In the genomic region with DNA sequence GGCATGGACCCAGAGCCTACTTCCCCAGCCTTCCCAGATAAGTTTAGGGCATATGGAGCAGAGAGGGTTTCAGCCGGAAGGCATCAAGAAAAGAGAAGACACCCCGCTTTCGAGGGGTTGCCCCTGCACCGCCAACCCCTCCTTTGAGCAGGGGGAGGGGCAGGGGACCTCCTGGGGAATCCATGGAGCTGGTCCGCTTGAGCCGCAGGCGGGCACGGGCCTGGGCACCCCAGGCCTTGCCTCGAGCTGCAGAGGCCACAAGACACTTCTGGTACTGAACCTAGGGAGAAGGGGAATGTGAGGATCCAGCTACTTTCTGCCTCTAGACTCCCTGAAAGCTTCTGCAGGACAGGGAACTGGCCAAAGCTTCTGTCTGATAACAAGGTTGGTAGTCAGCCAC, we compare ENCODE assay signal across 16 cellular contexts. TPM values are rescaled to one million over a fixed set of nuclear protein-coding genes. Genes with fewer than 3 reads are reported as not detected.
DNase-seq lines count a peak whose midpoint lies in the region; ATAC-seq and TF ChIP-seq lines count a peak whose summit lies in the region.
"Had no signal": no experiment of that assay in that cellular context is flagged by ENCODE, and none has a peak within 500 bp of the region (broad histone marks: within the 10 kb centered on the region; RNA-seq: fewer than 3 reads in every experiment).

No MANE protein-coding gene starts in this region.

- ATAC-seq in GM21367 (IDR thresholded peaks at IDR 0.05; ENCODE audit: unreplicated experiment): no peak

- H3K4me3 Mint-ChIP-seq in osteocyte (ENCODE audit: unreplicated experiment): no peak overlapping the region

- TF ChIP-seq CTCF in 22Rv1 (IDR thresholded peaks at IDR 0.05) (no peak), osteocyte (IDR thresholded peaks at IDR 0.05) (no peak)

- H3K4me1 Mint-ChIP-seq in osteocyte (ENCODE audit: unreplicated experiment): peaks cover 49% of the 10 kb centered on the region

- no peaks in the 10 kb centered on the region for H3K9me3 Mint-ChIP-seq in osteocyte (ENCODE audit: unreplicated experiment)
- H3K9me3 Mint-ChIP-seq: neural progenitor cell had no signal

- peaks cover 4% of the 10 kb centered on the region for H3K36me3 ChIP-seq in H7 (replicated peaks; ENCODE audit: control insufficient read depth, insufficient read depth, low read length)
- H3K36me3 ChIP-seq: neural progenitor cell had no signal

- H3K36me3 Mint-ChIP-seq in osteocyte (ENCODE audit: unreplicated experiment): peaks cover 9% of the 10 kb centered on the region

- no peak overlapping the region for H3K4me3 ChIP-seq in H7 (ENCODE audit: insufficient read depth, low read depth, low read length)
- H3K4me3 ChIP-seq: lung, skin epidermis, vagina had no signal

- H3K27ac ChIP-seq in 22Rv1 (peak overlapping the region; percentile 74; the same call in 1 of the 2 replicates), cingulate gyrus (ENCODE audit: low read depth, low read length) (peak overlapping the region; percentile 76)
- H3K27ac ChIP-seq: neural progenitor cell had no signal

- H3K27me3 Mint-ChIP-seq in osteocyte (ENCODE audit: unreplicated experiment): no peaks in the 10 kb centered on the region

- no peaks in the 10 kb centered on the region for H3K27me3 ChIP-seq in H7 (ENCODE audit: control insufficient read depth, insufficient read depth, low read length)
- H3K27me3 ChIP-seq: neural progenitor cell, vagina had no signal

- DNase-seq in H7 (peak; percentile 49), osteocyte (ENCODE audit: extremely low spot score, unreplicated experiment) (no peak), LoVo (ENCODE audit: low spot score) (no peak), NCI-H2171 treated with DMSO at 0.1 percent for 48 hours (lab: John Stamatoyannopoulos, UW) (no peak), NCI-H2107 (lab: John Stamatoyannopoulos, UW) (no peak)
- DNase-seq: activated CD4-positive, alpha-beta T cell treated with anti-CD3 and anti-CD28 coated beads for 1 hour; activated T-cell treated with anti-CD3 and anti-CD28 coated beads for 4 hours; cerebellar nuclear complex; SIG-M5 had no signal

- peak overlapping the region; percentile 90 for H3K27ac Mint-ChIP-seq in osteocyte (ENCODE audit: unreplicated experiment)

RNA-seq across cellular contexts. Expression of gene SRA1, which starts 1.3 kb away (rescaled TPM):
- 26.7 and 36.4 TPM in 2 replicates for total RNA-seq in H7 (2014; rRNA removed; shearing (Covaris generic))
- total RNA-seq in osteocyte: 41.9 and 43.7 TPM in 2 replicates

RNA-seq across cellular contexts. Expression of gene APBB3, which starts 5.9 kb away (rescaled TPM):
- total RNA-seq in H7 (2014; rRNA removed; shearing (Covaris generic)): 9.2 and 24.0 TPM in 2 replicates
- 62.3 and 70.7 TPM in 2 replicates for total RNA-seq in osteocyte

RNA-seq across cellular contexts. Expression of gene SLC35A4, which starts 6.1 kb away (rescaled TPM):
- total RNA-seq in H7 (2014; rRNA removed; shearing (Covaris generic)): 22.6 and 31.7 TPM in 2 replicates
- 79.6 and 80.9 TPM in 2 replicates for total RNA-seq in osteocyte

RNA-seq across cellular contexts. Expression of gene EIF4EBP3, which starts 11.1 kb away (rescaled TPM):
- total RNA-seq in H7 (2014; rRNA removed; shearing (Covaris generic)): 0.28 and 2.2 TPM in 2 replicates
- total RNA-seq in osteocyte: 13.2 and 14.7 TPM in 2 replicates
